20 cellular contexts compared by ENCODE assay signal in genomic region chr1:228176024-228176395, GRCh38.
"Had no signal": no experiment of that assay in that cellular context is flagged by ENCODE, and none has a peak within 500 bp of the region (broad histone marks: within the 10 kb centered on the region; RNA-seq: fewer than 3 reads in every experiment).

No MANE protein-coding gene starts in this region.

- H3K9me3 ChIP-seq: breast epithelium, ovary, thyroid gland had no signal

- H3K4me2 ChIP-seq: hepatocyte had no signal

- H3K36me3 Mint-ChIP-seq: activated CD4-positive, alpha-beta memory T cell treated with anti-CD3 and anti-CD28 coated beads for 36 hours; T-cell; WTC11 had no signal

- H3K4me1 Mint-ChIP-seq: activated CD4-positive, alpha-beta T cell treated with anti-CD3 and anti-CD28 coated beads for 36 hours; neural crest cell; WTC11 had no signal

- H3K27me3 Mint-ChIP-seq: activated CD4-positive, alpha-beta memory T cell treated with anti-CD3 and anti-CD28 coated beads for 36 hours; activated CD4-positive, alpha-beta T cell treated with anti-CD3 and anti-CD28 coated beads for 36 hours; activated naive CD4-positive, alpha-beta T cell treated with anti-CD3 and anti-CD28 coated beads, Interleukin-2, amount 50 U/mL, for 24 hours; activated T-helper 17 cell treated with anti-CD3 and anti-CD28 coated beads, Interleukin-2, amount 50 U/mL, for 72 hours; naive B cell; T-cell had no signal

- H3K36me3 ChIP-seq: breast epithelium, ovary had no signal

- H2AFZ ChIP-seq: hepatocyte had no signal

- H3K27me3 ChIP-seq: breast epithelium, dorsolateral prefrontal cortex, hepatocyte, ovary, thyroid gland had no signal

- H3K9me3 Mint-ChIP-seq: activated CD4-positive, alpha-beta memory T cell treated with anti-CD3 and anti-CD28 coated beads for 36 hours; activated naive CD4-positive, alpha-beta T cell treated with anti-CD3 and anti-CD28 coated beads, Interleukin-2, amount 50 U/mL, for 24 hours; activated T-helper 17 cell treated with anti-CD3 and anti-CD28 coated beads, Interleukin-2, amount 50 U/mL, for 72 hours; naive B cell; neural crest cell; T-cell; WTC11 had no signal

- H3K4me3 ChIP-seq: breast epithelium, dorsolateral prefrontal cortex, hepatocyte, ovary, thyroid gland had no signal

- FAIRE-seq: astrocyte, urothelium cell line had no signal

- ATAC-seq: activated CD4-positive, alpha-beta T cell treated with anti-CD3 and anti-CD28 coated beads for 36 hours; activated T-helper 17 cell treated with anti-CD3 and anti-CD28 coated beads, Interleukin-2, amount 50 U/mL, for 72 hours; SK-N-SH treated with all-trans-retinoic acid at 6 μM for 48 hours; T-cell; WTC11 had no signal

- H3K4me1 ChIP-seq: breast epithelium had no signal

- H3K27ac ChIP-seq: breast epithelium, hepatocyte, ovary, thyroid gland had no signal

- H3K27ac Mint-ChIP-seq: activated CD4-positive, alpha-beta memory T cell treated with anti-CD3 and anti-CD28 coated beads for 36 hours; activated CD4-positive, alpha-beta T cell treated with anti-CD3 and anti-CD28 coated beads for 36 hours; activated naive CD4-positive, alpha-beta T cell treated with anti-CD3 and anti-CD28 coated beads, Interleukin-2, amount 50 U/mL, for 24 hours; activated T-helper 17 cell treated with anti-CD3 and anti-CD28 coated beads, Interleukin-2, amount 50 U/mL, for 72 hours; T-cell; WTC11 had no signal

- DNase-seq: activated CD4-positive, alpha-beta memory T cell treated with anti-CD3 and anti-CD28 coated beads for 36 hours; activated CD4-positive, alpha-beta T cell treated with anti-CD3 and anti-CD28 coated beads for 36 hours; naive B cell; stimulated activated CD4-positive, alpha-beta T cell treated with anti-CD3 and anti-CD28 coated beads, Interleukin-12 subunit alpha, Interleukin-12 subunit beta, amount 100 ng/mL, for 4 hours; stimulated activated CD4-positive, alpha-beta T cell treated with anti-CD3 and anti-CD28 coated beads, Interleukin-1b, Interleukin-23, amount 100 ng/mL, for 48 hours; stimulated activated CD8-positive, alpha-beta memory T cell treated with anti-CD3 and anti-CD28 coated beads, Interleukin-4, amount 100 ng/mL, for 48 hours; stimulated activated naive CD4-positive, alpha-beta T cell had no signal

- H3K4me3 Mint-ChIP-seq: activated CD4-positive, alpha-beta memory T cell treated with anti-CD3 and anti-CD28 coated beads for 36 hours; activated CD4-positive, alpha-beta T cell treated with anti-CD3 and anti-CD28 coated beads for 36 hours; activated naive CD4-positive, alpha-beta T cell treated with anti-CD3 and anti-CD28 coated beads, Interleukin-2, amount 50 U/mL, for 24 hours; activated T-helper 17 cell treated with anti-CD3 and anti-CD28 coated beads, Interleukin-2, amount 50 U/mL, for 72 hours; neural crest cell; T-cell; WTC11 had no signal
